18 cellular contexts compared by ENCODE assay signal in genomic region chrY:17085303-17085702, GRCh38.
"Had no signal": no experiment of that assay in that cellular context is flagged by ENCODE, and none has a peak within 500 bp of the region (broad histone marks: within the 10 kb centered on the region; RNA-seq: fewer than 3 reads in every experiment).

No MANE protein-coding gene starts in this region.

- H3K27me3 Mint-ChIP-seq: activated naive CD4-positive, alpha-beta T cell treated with anti-CD3 and anti-CD28 coated beads, Interleukin-2, amount 10 ng/mL, durations not matched to agents 7 days and 5 days; activated T-cell treated with anti-CD3 and anti-CD28 coated beads, Interleukin-2, amount 50 U/mL, for 24 hours; natural killer cell treated with Interleukin-12 subunit alpha and Interleukin-12 subunit beta and Interleukin-15 and Interleukin-18, amount 100 ng/mL, for 72 hours; progenitor cell of endocrine pancreas; stimulated activated naive B cell treated with anti-CD40 and anti-IgM and Interleukin-4, amounts not matched to agents 10 μg/mL and 1 μg/mL and 100 μg/mL, for 72 hours had no signal

- H3K36me3 Mint-ChIP-seq: activated naive CD4-positive, alpha-beta T cell treated with anti-CD3 and anti-CD28 coated beads, Interleukin-2, amount 10 ng/mL, durations not matched to agents 7 days and 5 days; natural killer cell treated with Interleukin-12 subunit alpha and Interleukin-12 subunit beta and Interleukin-15 and Interleukin-18, amount 100 ng/mL, for 72 hours; stimulated activated naive B cell treated with anti-CD40 and anti-IgM and Interleukin-4, amounts not matched to agents 10 μg/mL and 1 μg/mL and 100 μg/mL, for 72 hours had no signal

- H3K27ac Mint-ChIP-seq: activated naive CD4-positive, alpha-beta T cell treated with anti-CD3 and anti-CD28 coated beads, Interleukin-2, amount 10 ng/mL, durations not matched to agents 7 days and 5 days; activated T-cell treated with anti-CD3 and anti-CD28 coated beads, Interleukin-2, amount 50 U/mL, for 24 hours; natural killer cell treated with Interleukin-12 subunit alpha and Interleukin-12 subunit beta and Interleukin-15 and Interleukin-18, amount 100 ng/mL, for 72 hours; progenitor cell of endocrine pancreas; stimulated activated naive B cell treated with anti-CD40 and anti-IgM and Interleukin-4, amounts not matched to agents 10 μg/mL and 1 μg/mL and 100 μg/mL, for 72 hours had no signal

- H3K4me1 ChIP-seq: esophagus squamous epithelium, transverse colon had no signal

- DNase-seq: activated CD4-positive, alpha-beta T cell treated with anti-CD3 and anti-CD28 coated beads for 1 hour; activated CD4-positive, alpha-beta T cell treated with anti-CD3 and anti-CD28 coated beads, Interleukin-2, amount 50 U/mL, for 4 hours; activated naive CD4-positive, alpha-beta T cell treated with anti-CD3 and anti-CD28 coated beads, Interleukin-2, amount 10 ng/mL, durations not matched to agents 7 days and 5 days; activated T-cell treated with anti-CD3 and anti-CD28 coated beads, Interleukin-2, amount 50 U/mL, for 24 hours; esophagus squamous epithelium; kidney glomerular epithelial cell; left ventricle myocardium superior; mesenchymal stem cell; right cardiac atrium; stimulated activated CD4-positive, alpha-beta T cell treated with anti-CD3 and anti-CD28 coated beads, Interleukin-15, amount 100 ng/mL, for 24 hours; stimulated activated CD4-positive, alpha-beta T cell treated with anti-CD3 and anti-CD28 coated beads, Interleukin-4, amount 100 ng/mL, for 1 hour; stimulated activated naive B cell treated with anti-CD40 and anti-IgM and Interleukin-4, amounts not matched to agents 10 μg/mL and 1 μg/mL and 100 μg/mL, for 72 hours; substantia nigra; transverse colon had no signal

- H3K36me3 ChIP-seq: esophagus squamous epithelium, transverse colon had no signal

- H3K27me3 ChIP-seq: esophagus squamous epithelium, transverse colon had no signal

- H3K4me1 Mint-ChIP-seq: activated naive CD4-positive, alpha-beta T cell treated with anti-CD3 and anti-CD28 coated beads, Interleukin-2, amount 10 ng/mL, durations not matched to agents 7 days and 5 days; stimulated activated naive B cell treated with anti-CD40 and anti-IgM and Interleukin-4, amounts not matched to agents 10 μg/mL and 1 μg/mL and 100 μg/mL, for 72 hours had no signal

- ATAC-seq: left ventricle myocardium superior; natural killer cell treated with Interleukin-12 subunit alpha and Interleukin-12 subunit beta and Interleukin-15 and Interleukin-18, amount 100 ng/mL, for 72 hours; right cardiac atrium had no signal

- H3K4me3 Mint-ChIP-seq: activated naive CD4-positive, alpha-beta T cell treated with anti-CD3 and anti-CD28 coated beads, Interleukin-2, amount 10 ng/mL, durations not matched to agents 7 days and 5 days; activated T-cell treated with anti-CD3 and anti-CD28 coated beads, Interleukin-2, amount 50 U/mL, for 24 hours; natural killer cell treated with Interleukin-12 subunit alpha and Interleukin-12 subunit beta and Interleukin-15 and Interleukin-18, amount 100 ng/mL, for 72 hours; stimulated activated naive B cell treated with anti-CD40 and anti-IgM and Interleukin-4, amounts not matched to agents 10 μg/mL and 1 μg/mL and 100 μg/mL, for 72 hours had no signal

- H3K9me3 ChIP-seq: esophagus squamous epithelium, transverse colon had no signal

- H3K4me3 ChIP-seq: esophagus squamous epithelium, skin epidermis, transverse colon had no signal

- H3K27ac ChIP-seq: esophagus squamous epithelium, skin epidermis, transverse colon, VCaP had no signal

- H3K9me3 Mint-ChIP-seq: activated naive CD4-positive, alpha-beta T cell treated with anti-CD3 and anti-CD28 coated beads, Interleukin-2, amount 10 ng/mL, durations not matched to agents 7 days and 5 days; activated T-cell treated with anti-CD3 and anti-CD28 coated beads, Interleukin-2, amount 50 U/mL, for 24 hours; natural killer cell treated with Interleukin-12 subunit alpha and Interleukin-12 subunit beta and Interleukin-15 and Interleukin-18, amount 100 ng/mL, for 72 hours; stimulated activated naive B cell treated with anti-CD40 and anti-IgM and Interleukin-4, amounts not matched to agents 10 μg/mL and 1 μg/mL and 100 μg/mL, for 72 hours had no signal
